In the genomic region with DNA sequence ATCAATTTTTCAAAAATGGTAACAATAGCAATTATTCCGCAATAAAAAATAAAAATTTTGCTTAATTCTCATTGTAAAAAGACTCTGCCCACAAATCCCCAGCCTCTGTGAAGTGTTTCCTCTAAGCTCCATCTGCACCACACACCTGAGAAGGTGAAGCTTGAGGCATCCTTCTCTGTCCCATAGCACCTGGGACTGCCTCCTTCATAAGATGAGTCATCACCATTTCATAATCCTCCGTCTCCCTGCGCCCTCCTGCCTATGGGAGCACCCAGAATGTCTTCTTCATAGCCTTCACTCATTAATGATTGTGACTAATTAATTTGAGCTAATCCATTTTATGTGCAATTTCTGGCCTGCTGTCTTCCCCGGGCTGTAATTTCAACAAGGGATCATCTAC, we compare ENCODE assay signal across 21 cellular contexts.
"Had no signal": no experiment of that assay in that cellular context is flagged by ENCODE, and none has a peak within 500 bp of the region (broad histone marks: within the 10 kb centered on the region; RNA-seq: fewer than 3 reads in every experiment).

No MANE protein-coding gene starts in this region.

- ATAC-seq: left ventricle myocardium superior; lower lobe of right lung; naive thymus-derived CD8-positive, alpha-beta T cell; right cardiac atrium; stimulated activated naive B cell treated with anti-CD40 and anti-IgM and Interleukin-4, amounts not matched to agents 10 μg/mL and 1 μg/mL and 100 μg/mL, for 72 hours had no signal

- H3K27ac ChIP-seq: esophagus muscularis mucosa, lower lobe of right lung, prostate gland, sigmoid colon, spleen, thoracic aorta, tibial nerve, upper lobe of left lung had no signal

- H3K27me3 ChIP-seq: sigmoid colon, tibial nerve, upper lobe of left lung had no signal

- DNase-seq: effector CD8-positive, alpha-beta T cell; endodermal cell; foreskin melanocyte; hypothalamus; immature natural killer cell; islet precursor cell; left ventricle myocardium superior; lower lobe of right lung; naive thymus-derived CD8-positive, alpha-beta T cell; nephron progenitor cell; nucleus accumbens; sigmoid colon; spleen; stimulated activated CD4-positive, alpha-beta T cell treated with anti-CD3 and anti-CD28 coated beads, Interleukin-4, amount 100 ng/mL, for 4 hours; stimulated activated naive B cell treated with anti-CD40 and anti-IgM and Interleukin-4, amounts not matched to agents 10 μg/mL and 1 μg/mL and 100 μg/mL, for 72 hours; upper lobe of left lung had no signal
